Comparison of ENCODE assay signal across 8 cellular contexts in genomic region chr3:102229062-102229655, GRCh38.
DNase-seq lines count a peak whose midpoint lies in the region; ATAC-seq and TF ChIP-seq lines count a peak whose summit lies in the region.

No MANE protein-coding gene starts in this region.

- H3K4me1 ChIP-seq in lower lobe of right lung, result peaks cover 8% of the 10 kb centered on the region

- no peak overlapping the region for H3K4me3 Mint-ChIP-seq in activated CD4-positive, alpha-beta T cell treated with anti-CD3 and anti-CD28 coated beads, Interleukin-2, amount 10 ng/mL, durations not matched to agents 24 days and 14 days

- no peaks in the 10 kb centered on the region for H3K9me3 ChIP-seq in lower lobe of right lung

- DNase-seq in AG10803 (ENCODE audit: low read depth) (peak; percentile 54), NCI-H526 treated with DMSO at 0.1 percent for 48 hours (lab: John Stamatoyannopoulos, UW) (peak; percentile 71), dermis blood vessel endothelial cell (peak; percentile 88), lower lobe of right lung (peak; percentile 59)
- DNase-seq in activated CD4-positive, alpha-beta T cell treated with anti-CD3 and anti-CD28 coated beads, Interleukin-2, amount 10 ng/mL, durations not matched to agents 24 days and 14 days, result peak; percentile 93
- peak; percentile 46 for DNase-seq in stimulated activated CD8-positive, alpha-beta memory T cell treated with anti-CD3 and anti-CD28 coated beads, Interleukin-12 subunit alpha, Interleukin-12 subunit beta, amount 100 ng/mL, for 4 hours (ENCODE audit: low read depth)

- no peaks in the 10 kb centered on the region for H3K9me3 Mint-ChIP-seq in activated CD4-positive, alpha-beta T cell treated with anti-CD3 and anti-CD28 coated beads, Interleukin-2, amount 10 ng/mL, durations not matched to agents 24 days and 14 days

- H3K36me3 ChIP-seq in lower lobe of right lung, result no peaks in the 10 kb centered on the region

- peaks cover 24% of the 10 kb centered on the region for H3K27me3 Mint-ChIP-seq in activated CD4-positive, alpha-beta T cell treated with anti-CD3 and anti-CD28 coated beads, Interleukin-2, amount 10 ng/mL, durations not matched to agents 24 days and 14 days

- no peak overlapping the region for H3K27ac Mint-ChIP-seq in activated CD4-positive, alpha-beta T cell treated with anti-CD3 and anti-CD28 coated beads, Interleukin-2, amount 10 ng/mL, durations not matched to agents 24 days and 14 days

- no peaks in the 10 kb centered on the region for H3K36me3 Mint-ChIP-seq in activated CD4-positive, alpha-beta T cell treated with anti-CD3 and anti-CD28 coated beads, Interleukin-2, amount 10 ng/mL, durations not matched to agents 24 days and 14 days (ENCODE audit: low read depth)

- ATAC-seq in GM18870 (IDR thresholded peaks at IDR 0.05; ENCODE audit: unreplicated experiment) (peak; percentile 53), HG03439 (IDR thresholded peaks at IDR 0.05; ENCODE audit: unreplicated experiment) (peak; percentile 69), lower lobe of right lung (peak; percentile 73 to 85)

- peaks cover 10% of the 10 kb centered on the region for H3K4me1 Mint-ChIP-seq in activated CD4-positive, alpha-beta T cell treated with anti-CD3 and anti-CD28 coated beads, Interleukin-2, amount 10 ng/mL, durations not matched to agents 24 days and 14 days

- intact Hi-C loops in activated CD4-positive, alpha-beta T cell treated with anti-CD3 and anti-CD28 coated beads, Interleukin-2, amount 10 ng/mL, durations not matched to agents 24 days and 14 days (cut with micrococcal nuclease), result loop anchor here (1.0 to 10.0 kb wide), 6 partner anchors 94 to 532 kb away; no protein-coding TSS in a partner anchor
- intact Hi-C loops in lower lobe of right lung (cut with DNase I), result loop anchor here (5.0 kb wide), 2 partner anchors 308 to 417 kb away; no protein-coding TSS in a partner anchor

- H3K27me3 ChIP-seq in lower lobe of right lung (ENCODE audit: low read depth), result no peaks in the 10 kb centered on the region

- peak; percentile 99 for TF ChIP-seq CTCF in AG10803 (conservative IDR thresholded peaks at IDR 0.05; ENCODE audit: low read length)
- TF ChIP-seq CTCF in lower lobe of right lung (IDR thresholded peaks at IDR 0.05), result peak; percentile 97

- no peak overlapping the region for H3K4me3 ChIP-seq in AG10803 (ENCODE audit: low read length)
- H3K4me3 ChIP-seq in lower lobe of right lung, result no peak overlapping the region

- no peak overlapping the region for H3K27ac ChIP-seq in lower lobe of right lung
